8 cellular contexts compared by ENCODE assay signal in the genomic region with DNA sequence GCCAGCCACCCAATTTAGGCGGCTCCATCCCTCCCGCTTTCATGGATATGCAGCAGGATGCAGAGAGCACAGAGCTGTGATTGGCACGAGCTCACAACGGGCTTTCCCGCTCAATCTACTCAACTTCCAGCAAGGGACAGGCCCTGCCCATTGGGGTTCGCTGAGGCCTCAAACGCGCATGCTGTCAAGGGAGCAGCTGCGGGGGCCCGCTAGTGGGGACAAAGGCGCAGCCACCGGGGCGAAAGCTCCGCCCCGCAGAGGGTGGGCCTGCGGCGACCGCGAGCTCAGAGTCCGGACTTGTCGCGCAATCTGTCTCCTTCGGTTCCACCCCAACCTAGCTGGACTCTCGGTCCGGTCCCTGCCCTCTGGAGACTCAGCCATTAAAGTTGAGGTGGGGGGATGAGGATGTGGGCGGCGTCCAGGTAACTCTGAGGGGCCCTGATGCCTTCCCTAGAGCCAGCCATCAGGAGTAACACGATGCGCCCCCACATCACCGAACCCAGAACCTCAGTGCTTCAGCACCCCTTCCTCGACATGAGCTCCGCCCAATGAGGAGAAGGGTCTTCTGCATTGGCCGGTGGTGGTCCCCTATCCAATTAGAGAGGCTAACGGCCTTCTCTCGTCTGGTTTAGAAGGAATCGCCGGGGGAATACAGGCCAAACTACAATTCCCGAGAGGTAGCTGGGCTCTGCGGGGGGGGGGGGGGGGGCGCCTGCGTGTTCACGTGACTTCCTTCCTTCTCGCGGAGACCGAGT. TPM values are rescaled to one million over a fixed set of nuclear protein-coding genes. Genes with fewer than 3 reads are reported as not detected.
DNase-seq lines count a peak whose midpoint lies in the region; ATAC-seq and TF ChIP-seq lines count a peak whose summit lies in the region.

No MANE protein-coding gene starts in this region.

- H3K4me3 ChIP-seq in HFF-Myc (replicated peaks; ENCODE audit: low read depth, low read length) (peak overlapping the region; percentile 57), right cardiac atrium (ENCODE audit: low read length) (peak overlapping the region; percentile 49), psoas muscle (peak overlapping the region; percentile 87), vagina (peak overlapping the region; percentile 94 to 98)

- intact Hi-C loops in right cardiac atrium (cut with DNase I) (loop anchor here in 1 of 4 donors (5.0 kb wide), 1 partner anchor 143 kb away; no protein-coding TSS in a partner anchor), psoas muscle (cut with DNase I) (no loop called here), vagina (cut with DNase I) (loop anchor here (5.0 kb wide), 2 partner anchors 62 to 153 kb away; partner anchors contain the start of genes DDX28, DUS2 and ESRP2)

- H3K9me3 ChIP-seq in right cardiac atrium (ENCODE audit: control insufficient read depth, low read length) (no peaks in the 10 kb centered on the region), psoas muscle (no peaks in the 10 kb centered on the region), vagina (no peaks in the 10 kb centered on the region)

- under 1% methylated on average over 44 of the region's 45 CpGs for WGBS in right cardiac atrium
- WGBS in psoas muscle, 3 donors, result 1 to 2% (median 2%) methylated on average over 36 to 45 of the region's 45 CpGs

- peak; percentile 85 to 87 for ATAC-seq in right cardiac atrium
- peak; percentile 70 to 80 (median 76) for ATAC-seq in psoas muscle

- TF ChIP-seq POLR2A in vagina (IDR thresholded peaks at IDR 0.05), result peak in 1 of 2 donors; percentile 40

- peak overlapping the region; percentile 98 for H3K27ac ChIP-seq in right cardiac atrium (ENCODE audit: low read length)
- H3K27ac ChIP-seq in psoas muscle, result peak overlapping the region; percentile 90
- H3K27ac ChIP-seq in vagina, result peak overlapping the region; percentile 99

- DNase-seq in GM10266 (ENCODE audit: extremely low spot score), result peak; percentile 88
- peak; percentile 81 for DNase-seq in HFF-Myc (ENCODE audit: extremely low read depth, low read depth)
- DNase-seq in NCI-H1092 (lab: John Stamatoyannopoulos, UW), result peak; percentile 98
- peak; percentile 70 to 94 (median 79) for DNase-seq in T-helper 1 cell
- DNase-seq in amygdala (lab: John Stamatoyannopoulos, UW), result peak; percentile 68 to 97 (median 91)
- peak; percentile 92 to 97 (median 97) for DNase-seq in right cardiac atrium
- peak; percentile 91 to 95 for DNase-seq in psoas muscle
- peak; percentile 95 to 99 for DNase-seq in vagina (ENCODE audit: extremely low spot score in 2 of 2)

- H3K27me3 ChIP-seq in right cardiac atrium (ENCODE audit: control insufficient read depth, insufficient read depth) (no peaks in the 10 kb centered on the region), psoas muscle (ENCODE audit: insufficient read depth in 3 of 3, low read length in 2 of 3) (no peaks in the 10 kb centered on the region), vagina (no peaks in the 10 kb centered on the region)

- TF ChIP-seq CTCF in GM10266 (IDR thresholded peaks at IDR 0.05; ENCODE audit: control insufficient read depth, insufficient read depth, low read depth, missing control alignments) (peak; percentile 34), HFF-Myc (IDR thresholded peaks at IDR 0.05; ENCODE audit: low read depth, low read length, missing control alignments) (no peak), psoas muscle (IDR thresholded peaks at IDR 0.05) (peak; percentile 17), vagina (IDR thresholded peaks at IDR 0.05) (no peak)

- H3K36me3 ChIP-seq in psoas muscle (ENCODE audit: insufficient read depth in 1 of 2, low read depth in 1 of 2), result no peaks in the 10 kb centered on the region
- H3K36me3 ChIP-seq in vagina, result no peaks in the 10 kb centered on the region

- H3K4me1 ChIP-seq in right cardiac atrium (ENCODE audit: control insufficient read depth, insufficient read depth, low read length), result peaks cover 13% of the 10 kb centered on the region
- peaks cover 53% of the 10 kb centered on the region for H3K4me1 ChIP-seq in psoas muscle
- H3K4me1 ChIP-seq in vagina, result peaks cover 67% of the 10 kb centered on the region

RNA-seq across cellular contexts. Expression of gene NFATC3, which starts 0.5 kb away (rescaled TPM):
- total RNA-seq in right cardiac atrium (10 to 100 TPM; 28.7 to 34.7 (median 33.6) TPM), psoas muscle (10 to 100 TPM; 40.8 to 53.5 (median 44.0) TPM), vagina (51.8 TPM)
- polyA plus RNA-seq in right cardiac atrium (8.1 TPM), psoas muscle (10 to 100 TPM in 2 of 3 donors, 1 to 10 TPM in 1; 9.8 to 43.1 (median 17.3) TPM)

Comparison
In these comparisons a context has a peak if more than half of its experiments do, and no peak if none do; other contexts are left out.
1. Peak in every context shown above with its lines: DNase-seq, ATAC-seq, H3K4me3 ChIP-seq and H3K27ac ChIP-seq.
2. CTCF ChIP-seq: peak in GM10266 (single experiment) and psoas muscle (single experiment); none in HFF-Myc (single experiment) and vagina (0 of 3).